ENCODE assay signal across 8 cellular contexts in the genomic region with DNA sequence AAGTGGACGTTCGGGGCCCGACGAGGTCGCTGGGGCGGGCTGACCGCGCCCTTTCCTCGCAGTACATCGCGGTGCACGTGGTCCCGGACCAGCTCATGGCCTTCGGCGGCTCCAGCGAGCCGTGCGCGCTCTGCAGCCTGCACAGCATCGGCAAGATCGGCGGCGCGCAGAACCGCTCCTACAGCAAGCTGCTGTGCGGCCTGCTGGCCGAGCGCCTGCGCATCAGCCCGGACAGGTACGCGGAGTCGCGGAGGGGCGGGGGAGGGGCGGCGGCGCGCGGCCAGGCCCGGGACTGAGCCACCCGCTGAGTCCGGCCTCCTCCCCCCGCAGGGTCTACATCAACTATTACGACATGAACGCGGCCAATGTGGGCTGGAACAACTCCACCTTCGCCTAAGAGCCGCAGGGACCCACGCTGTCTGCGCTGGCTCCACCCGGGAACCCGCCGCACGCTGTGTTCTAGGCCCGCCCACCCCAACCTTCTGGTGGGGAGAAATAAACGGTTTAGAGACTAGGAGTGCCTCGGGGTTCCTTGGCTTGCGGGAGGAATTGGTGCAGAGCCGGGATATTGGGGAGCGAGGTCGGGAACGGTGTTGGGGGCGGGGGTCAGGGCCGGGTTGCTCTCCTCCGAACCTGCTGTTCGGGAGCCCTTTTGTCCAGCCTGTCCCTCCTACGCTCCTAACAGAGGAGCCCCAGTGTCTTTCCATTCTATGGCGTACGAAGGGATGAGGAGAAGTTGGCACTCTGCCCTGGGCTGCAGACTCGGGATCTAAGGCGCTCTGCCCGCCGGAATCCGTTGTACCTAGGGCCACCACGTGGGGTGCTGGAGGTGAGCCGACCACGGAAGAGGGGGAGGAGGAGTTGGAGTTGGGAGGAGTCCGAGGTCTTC. TPM values are rescaled to one million over a fixed set of nuclear protein-coding genes. Genes with fewer than 3 reads are reported as not detected.
DNase-seq lines count a peak whose midpoint lies in the region; ATAC-seq and TF ChIP-seq lines count a peak whose summit lies in the region.

No MANE protein-coding gene starts in this region.

- peak overlapping the region; percentile 92 for H3K9ac ChIP-seq in SK-N-MC (ENCODE audit: insufficient read length)

- H3K4me1 Mint-ChIP-seq in activated naive CD4-positive, alpha-beta T cell treated with anti-CD3 and anti-CD28 coated beads, Interleukin-2, amount 50 U/mL, for 24 hours: peaks cover 26% of the 10 kb centered on the region
- peaks cover 10% of the 10 kb centered on the region for H3K4me1 Mint-ChIP-seq in glutamatergic neuron (ENCODE audit: low read depth, unreplicated experiment)

- no peaks in the 10 kb centered on the region for H3K27me3 Mint-ChIP-seq in activated naive CD4-positive, alpha-beta T cell treated with anti-CD3 and anti-CD28 coated beads, Interleukin-2, amount 50 U/mL, for 24 hours
- H3K27me3 Mint-ChIP-seq in glutamatergic neuron (ENCODE audit: unreplicated experiment): peaks cover 20% of the 10 kb centered on the region

- TF ChIP-seq POLR2A in ovary (IDR thresholded peaks at IDR 0.05): peak; percentile 24

- peaks cover 29% of the 10 kb centered on the region for H3K36me3 ChIP-seq in SK-N-MC (ENCODE audit: insufficient read depth, low read length)
- H3K36me3 ChIP-seq in ovary: no peaks in the 10 kb centered on the region
- peaks cover 21% of the 10 kb centered on the region for H3K36me3 ChIP-seq in thymus (ENCODE audit: control insufficient read depth, insufficient read depth)

- no peaks in the 10 kb centered on the region for H3K9me3 Mint-ChIP-seq in activated naive CD4-positive, alpha-beta T cell treated with anti-CD3 and anti-CD28 coated beads, Interleukin-2, amount 50 U/mL, for 24 hours
- H3K9me3 Mint-ChIP-seq in glutamatergic neuron (ENCODE audit: unreplicated experiment): peaks cover 17% of the 10 kb centered on the region

- H3K27ac Mint-ChIP-seq in activated naive CD4-positive, alpha-beta T cell treated with anti-CD3 and anti-CD28 coated beads, Interleukin-2, amount 50 U/mL, for 24 hours: peak overlapping the region; percentile 93
- peak overlapping the region; percentile 89 for H3K27ac Mint-ChIP-seq in glutamatergic neuron (ENCODE audit: unreplicated experiment)

- H3K27ac ChIP-seq in SK-N-MC (peak overlapping the region; percentile 84), ovary (peak overlapping the region; percentile 90 to 96), thymus (ENCODE audit: low read depth) (peak overlapping the region; percentile 98)

- peak overlapping the region; percentile 93 for H3K4me3 Mint-ChIP-seq in activated naive CD4-positive, alpha-beta T cell treated with anti-CD3 and anti-CD28 coated beads, Interleukin-2, amount 50 U/mL, for 24 hours
- peak overlapping the region; percentile 92 for H3K4me3 Mint-ChIP-seq in glutamatergic neuron (ENCODE audit: unreplicated experiment)

- peaks cover 12% of the 10 kb centered on the region for H3K36me3 Mint-ChIP-seq in activated naive CD4-positive, alpha-beta T cell treated with anti-CD3 and anti-CD28 coated beads, Interleukin-2, amount 50 U/mL, for 24 hours
- no peaks in the 10 kb centered on the region for H3K36me3 Mint-ChIP-seq in glutamatergic neuron (ENCODE audit: unreplicated experiment)

- in situ Hi-C loops in Caki2 (cut with HindIII; ENCODE audit: low pct_unique_long_range_greater_than_20kb, low sequenced_read_pairs): no loop called here

- ATAC-seq in GM21619 (IDR thresholded peaks at IDR 0.05; ENCODE audit: unreplicated experiment): peak; percentile 20

- intact Hi-C loops in ovary (cut with DNase I): no loop called here

- H3K4me3 ChIP-seq in LNCaP clone FGC (ENCODE audit: low read depth, low read length) (peak overlapping the region; percentile 84), SK-N-MC (peak overlapping the region; percentile 99), ovary (peak overlapping the region; percentile 86), thymus (ENCODE audit: low read length) (peak overlapping the region; percentile 71)

- 1 to 2% (median 1%) methylated on average over 43 to 79 of the region's 79 CpGs for WGBS in ovary, 3 donors
- under 1% methylated on average over 79 of the region's 79 CpGs for WGBS in thymus

- no peaks in the 10 kb centered on the region for H3K9me3 ChIP-seq in SK-N-MC (ENCODE audit: low read depth, low read length)
- no peaks in the 10 kb centered on the region for H3K9me3 ChIP-seq in ovary
- no peaks in the 10 kb centered on the region for H3K9me3 ChIP-seq in thymus (ENCODE audit: control insufficient read depth)

- peak; percentile 37; the same call in 1 of the 2 replicates for TF ChIP-seq CTCF in LNCaP clone FGC (IDR thresholded peaks at IDR 0.05; ENCODE audit: control insufficient read depth, extremely low read depth, insufficient read depth)
- peak; percentile 64 for TF ChIP-seq CTCF in glutamatergic neuron (IDR thresholded peaks at IDR 0.05; ENCODE audit: partially characterized antibody, unreplicated experiment)
- peak in 1 of 3 donors; percentile 18 for TF ChIP-seq CTCF in ovary (IDR thresholded peaks at IDR 0.05)

- no peak for TF ChIP-seq EP300 in ovary (IDR thresholded peaks at IDR 0.05)

- DNase-seq in Caki2 (ENCODE audit: low read depth): peak; percentile 87
- peak; percentile 83 for DNase-seq in LNCaP clone FGC (ENCODE audit: low read depth)
- no peak for DNase-seq in SK-N-MC (ENCODE audit: low read depth, low spot score)
- DNase-seq in glutamatergic neuron: peak; percentile 80
- DNase-seq in ovary: peak; percentile 83 to 89 (median 86)

- H3K4me1 ChIP-seq in ovary (ENCODE audit: insufficient read depth) (peaks cover 17% of the 10 kb centered on the region), thymus (ENCODE audit: control insufficient read depth, insufficient read depth, low read length) (peaks cover 10% of the 10 kb centered on the region)

- H3K27me3 ChIP-seq in ovary: no peaks in the 10 kb centered on the region
- no peaks in the 10 kb centered on the region for H3K27me3 ChIP-seq in thymus (ENCODE audit: control insufficient read depth, insufficient read depth)

RNA-seq across cellular contexts. Expression of gene MIF, which starts 0.8 kb away (rescaled TPM):
- 1,968 and 2,027 TPM in 2 replicates for total RNA-seq in Caki2 (2014; rRNA removed; shearing (Covaris generic); ENCODE audit: low replicate concordance)
- 581 TPM for total RNA-seq in glutamatergic neuron (ENCODE audit: unreplicated experiment)
- 100 to 1,000 TPM; 194 to 426 (median 362) TPM for total RNA-seq in ovary
- polyA plus RNA-seq in ovary: 100 to 1,000 TPM in 1 of 2 donors, 1 to 10 TPM in 1; 1.1 to 289 TPM
- 363 TPM for polyA plus RNA-seq in thymus

RNA-seq across cellular contexts. Expression of gene SLC2A11, which starts 37.3 kb away (rescaled TPM):
- total RNA-seq in Caki2 (2014; rRNA removed; shearing (Covaris generic); ENCODE audit: low replicate concordance): 20.2 and 101 TPM in 2 replicates
- total RNA-seq in glutamatergic neuron (ENCODE audit: unreplicated experiment): 52.4 TPM
- total RNA-seq in ovary: 10 to 100 TPM; 14.2 to 25.3 (median 17.2) TPM
- polyA plus RNA-seq in ovary: 10 to 100 TPM; 13.7 to 15.0 TPM
- polyA plus RNA-seq in thymus: 8.8 TPM

RNA-seq across cellular contexts. Expression of gene DERL3, which starts 56.1 kb away (rescaled TPM):
- 8.9 and 12.5 TPM in 2 replicates for total RNA-seq in Caki2 (2014; rRNA removed; shearing (Covaris generic); ENCODE audit: low replicate concordance)
- total RNA-seq in glutamatergic neuron (ENCODE audit: unreplicated experiment): 1.2 TPM
- total RNA-seq in ovary: 1 to 10 TPM in 5 of 7 donors, under 1 TPM in 2; 0.76 to 3.9 (median 2.0) TPM
- polyA plus RNA-seq in ovary: 1 to 10 TPM in 1 of 2 donors, under 1 TPM in 1; 0.45 to 1.5 TPM
- 2.5 TPM for polyA plus RNA-seq in thymus
